In the genomic region with DNA sequence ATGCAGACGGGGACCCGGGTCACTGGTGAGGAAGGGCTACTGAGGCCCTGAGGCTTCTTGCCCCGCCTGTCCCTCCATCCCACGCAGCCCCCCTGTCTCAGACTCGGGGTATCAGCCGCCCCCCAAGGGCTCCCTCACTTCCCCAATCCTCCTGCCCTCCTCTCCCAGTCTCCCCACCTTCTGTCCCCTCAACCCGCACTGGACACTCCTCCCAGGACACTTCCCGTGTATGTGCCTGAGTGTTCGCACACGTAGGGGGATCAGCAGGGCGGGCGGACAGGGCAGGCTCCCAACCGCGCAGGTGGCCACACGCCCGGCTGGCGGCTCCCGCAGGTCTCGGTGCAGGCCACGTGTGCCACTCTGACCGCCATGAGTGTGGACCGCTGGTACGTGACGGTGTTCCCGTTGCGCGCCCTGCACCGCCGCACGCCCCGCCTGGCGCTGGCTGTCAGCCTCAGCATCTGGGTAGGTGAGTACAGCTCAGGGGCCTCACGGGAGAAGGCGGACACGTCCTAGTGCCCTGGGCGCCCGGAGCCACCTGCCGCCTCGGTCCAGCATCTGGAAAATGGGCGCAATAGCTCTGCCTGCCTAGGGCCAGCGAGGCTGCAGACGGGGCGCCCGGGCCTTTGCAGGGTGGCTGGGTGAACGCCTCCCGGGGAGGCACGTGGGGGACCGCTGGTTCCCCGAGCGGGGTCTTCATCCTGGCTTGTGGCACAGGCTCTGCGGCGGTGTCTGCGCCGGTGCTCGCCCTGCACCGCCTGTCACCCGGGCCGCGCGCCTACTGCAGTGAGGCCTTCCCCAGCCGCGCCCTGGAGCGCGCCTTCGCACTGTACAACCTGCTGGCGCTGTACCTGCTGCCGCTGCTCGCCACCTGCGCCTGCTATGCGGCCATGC, we compare ENCODE assay signal across 10 cellular contexts. TPM values are rescaled to one million over a fixed set of nuclear protein-coding genes. Genes with fewer than 3 reads are reported as not detected.
A peak's percentile ranks its signal among the peaks of the same experiment; 100 is the strongest.
DNase-seq lines count a peak whose midpoint lies in the region; ATAC-seq and TF ChIP-seq lines count a peak whose summit lies in the region.
"Had no signal": no experiment of that assay in that cellular context is flagged by ENCODE, and none has a peak within 500 bp of the region (broad histone marks: within the 10 kb centered on the region; RNA-seq: fewer than 3 reads in every experiment).

No MANE protein-coding gene starts in this region.

- peak; percentile 48 to 54 for ATAC-seq in naive thymus-derived CD8-positive, alpha-beta T cell
- ATAC-seq in left cardiac atrium (no peak), GM21367 (IDR thresholded peaks at IDR 0.05; ENCODE audit: unreplicated experiment) (no peak), HG03175 (IDR thresholded peaks at IDR 0.05; ENCODE audit: unreplicated experiment) (no peak)

- H3K36me3 ChIP-seq in DOHH2 (ENCODE audit: control insufficient read depth, low read length): no peaks in the 10 kb centered on the region

- no peak overlapping the region for H3K27ac ChIP-seq in DOHH2 (ENCODE audit: low read depth, low read length)

- H3F3A ChIP-seq in DOHH2 (ENCODE audit: control insufficient read depth, insufficient read depth): peaks cover 3% of the 10 kb centered on the region; the same call in 1 of the 2 replicates

- no peaks in the 10 kb centered on the region for H3K36me3 Mint-ChIP-seq in naive thymus-derived CD8-positive, alpha-beta T cell

- peaks cover 35% of the 10 kb centered on the region for H3K4me1 ChIP-seq in DOHH2 (ENCODE audit: control insufficient read depth, low read length)

- H4K20me1 ChIP-seq in DOHH2 (ENCODE audit: control insufficient read depth, insufficient read depth, low read depth, low read length): no peaks in the 10 kb centered on the region

- H3K27ac Mint-ChIP-seq in naive thymus-derived CD8-positive, alpha-beta T cell: peak overlapping the region in 1 of 10 donors; percentile 73

- POLR2A ChIA-PET in naive thymus-derived CD8-positive, alpha-beta T cell (lab: Charles Lee): interaction anchor here (0.9 to 9.1 kb wide), 11 partner anchors 14 to 287 kb away, joined by 3 to 165 read pairs (median 11); partner anchors contain the start of genes ARHGAP45, CFD, MED16 and RNU6-9

- peaks cover 0 to 2% (median 0%) of the 10 kb centered on the region in 5 donors for H3K27me3 Mint-ChIP-seq in naive thymus-derived CD8-positive, alpha-beta T cell

- peak overlapping the region; percentile 30 for H3K4me3 ChIP-seq in DOHH2 (ENCODE audit: low read length)

- peaks cover 68% of the 10 kb centered on the region for H3K27me3 ChIP-seq in DOHH2 (ENCODE audit: control insufficient read depth, low read length)

- DNase-seq in NCI-H1417 treated with DMSO at 0.1 percent for 48 hours (lab: John Stamatoyannopoulos, UW) (peak; percentile 32), cerebellar cortex (ENCODE audit: low spot score) (no peak), left cardiac atrium (no peak)
- DNase-seq in activated T-cell treated with anti-CD3 and anti-CD28 coated beads, Interleukin-2, amount 50 U/mL, for 48 hours: peak; percentile 62 to 73
- DNase-seq in naive thymus-derived CD8-positive, alpha-beta T cell: peak in 3 of 10 donors; percentile 49 to 57 (median 53)

- H3K4me2 ChIP-seq in DOHH2 (ENCODE audit: low read length): peak overlapping the region; percentile 51

- H3K4me3 Mint-ChIP-seq in naive thymus-derived CD8-positive, alpha-beta T cell: peak overlapping the region in 8 of 10 donors; percentile 14 to 81 (median 61)

- TF ChIP-seq CTCF in DOHH2 (IDR thresholded peaks at IDR 0.05; ENCODE audit: low read depth, low read length, poor library complexity, severe bottlenecking): no peak

- intact Hi-C loops in left cardiac atrium (cut with DNase I): loop anchor here (2.0 to 5.0 kb wide), 2 partner anchors 57 to 151 kb away; no protein-coding TSS in a partner anchor

- no peaks in the 10 kb centered on the region for H3K9me3 ChIP-seq in DOHH2 (ENCODE audit: control insufficient read depth, insufficient read depth, low read length)

- H3K9me2 ChIP-seq in DOHH2 (replicated peaks; ENCODE audit: control insufficient read depth, low read length): no peaks in the 10 kb centered on the region

- H3K4me1 Mint-ChIP-seq in naive thymus-derived CD8-positive, alpha-beta T cell: peaks cover 12 to 36% (median 24%) of the 10 kb centered on the region in 4 donors

- no peaks in the 10 kb centered on the region for H3K9me3 Mint-ChIP-seq in naive thymus-derived CD8-positive, alpha-beta T cell

- no peaks in the 10 kb centered on the region for H3K79me2 ChIP-seq in DOHH2 (ENCODE audit: control insufficient read depth, low read length)

RNA-seq across cellular contexts. Expression of gene KISS1R, which starts 2.3 kb away (rescaled TPM):
- total RNA-seq in naive thymus-derived CD8-positive, alpha-beta T cell: 1 to 10 TPM; 1.4 to 2.6 TPM
- under 1 TPM; 0.18 to 0.58 (median 0.52) TPM for polyA plus RNA-seq in naive thymus-derived CD8-positive, alpha-beta T cell
- total RNA-seq in left cardiac atrium: not detected
- total RNA-seq: fibroblast of villous mesenchyme had no signal

RNA-seq across cellular contexts. Expression of gene R3HDM4, which starts 6.4 kb away (rescaled TPM):
- total RNA-seq in naive thymus-derived CD8-positive, alpha-beta T cell: 100 to 1,000 TPM; 179 to 184 TPM
- polyA plus RNA-seq in naive thymus-derived CD8-positive, alpha-beta T cell: 100 to 1,000 TPM; 137 to 238 (median 182) TPM
- 10 to 100 TPM; 18.3 to 31.6 TPM for total RNA-seq in left cardiac atrium

RNA-seq across cellular contexts. Expression of gene ARID3A, which starts 6.4 kb away (rescaled TPM):
- total RNA-seq in naive thymus-derived CD8-positive, alpha-beta T cell: 1 to 10 TPM; 3.5 to 5.0 TPM
- polyA plus RNA-seq in naive thymus-derived CD8-positive, alpha-beta T cell: under 1 TPM; 0.09 to 0.58 (median 0.16) TPM
- total RNA-seq in left cardiac atrium: 1 to 10 TPM; 5.3 to 5.8 TPM

RNA-seq across cellular contexts. Expression of gene RNU6-9, which starts 26.1 kb away (rescaled TPM):
- not detected for total RNA-seq in naive thymus-derived CD8-positive, alpha-beta T cell
- polyA plus RNA-seq in naive thymus-derived CD8-positive, alpha-beta T cell: not detected
- total RNA-seq in left cardiac atrium: not detected
- total RNA-seq: fibroblast of villous mesenchyme; T-helper 2 cell treated with Interferon-gamma antibody and Interleukin-4, amounts not matched to agents 100 ng/mL and 5 ng/mL, for 36 hours had no signal

RNA-seq across cellular contexts. Expression of gene MED16, which starts 26.4 kb away (rescaled TPM):
- total RNA-seq in naive thymus-derived CD8-positive, alpha-beta T cell: 10 to 100 TPM; 65.9 to 68.8 TPM
- 100 to 1,000 TPM in 1 of 3 donors, 10 to 100 TPM in 2; 54.3 to 117 (median 72.4) TPM for polyA plus RNA-seq in naive thymus-derived CD8-positive, alpha-beta T cell
- 10 to 100 TPM; 25.4 to 27.4 TPM for total RNA-seq in left cardiac atrium

Comparison
In these comparisons a context has a peak if more than half of its experiments do, and no peak if none do; other contexts are left out.
1. DNase-seq: peak in NCI-H1417 treated with DMSO at 0.1 percent for 48 hours (single experiment) and activated T-cell treated with anti-CD3 and anti-CD28 coated beads, Interleukin-2, amount 50 U/mL, for 48 hours (2 of 2); none in cerebellar cortex (single experiment) and left cardiac atrium (single experiment).
2. ATAC-seq: peak in naive thymus-derived CD8-positive, alpha-beta T cell (2 of 2); none in left cardiac atrium (0 of 2), GM21367 (single experiment) and HG03175 (single experiment).
3. RNA of gene R3HDM4, which starts 6.4 kb away (total RNA-seq): 179 to 184 TPM in naive thymus-derived CD8-positive, alpha-beta T cell; 18.3 to 31.6 TPM in left cardiac atrium; every median in the first group is over 4 times any median in the second.